ENCODE assay signal across 9 cellular contexts in genomic region chr6:143678980-143679379, GRCh38. TPM values are rescaled to one million over a fixed set of nuclear protein-coding genes. Genes with fewer than 3 reads are reported as not detected.
DNase-seq lines count a peak whose midpoint lies in the region; ATAC-seq, FAIRE-seq and TF ChIP-seq lines count a peak whose summit lies in the region.
"Had no signal": no experiment of that assay in that cellular context is flagged by ENCODE, and none has a peak within 500 bp of the region (broad histone marks: within the 10 kb centered on the region; RNA-seq: fewer than 3 reads in every experiment).

No MANE protein-coding gene starts in this region.

- H2AFZ ChIP-seq in ACC112 (ENCODE audit: low read length, unreplicated experiment): peak overlapping the region; percentile 50

- no peak for FAIRE-seq in GM12892 (lab: Jason Lieb, UNC)

- no peaks in the 10 kb centered on the region for H3K27me3 ChIP-seq in ACC112 (ENCODE audit: insufficient read depth, low read length)
- no peaks in the 10 kb centered on the region for H3K27me3 ChIP-seq in MG63
- no peaks in the 10 kb centered on the region for H3K27me3 ChIP-seq in muscle layer of duodenum (ENCODE audit: low read depth, low read length)

- H3K79me2 ChIP-seq in ACC112 (ENCODE audit: control insufficient read depth, insufficient read depth, low read length, unreplicated experiment): peaks cover 50% of the 10 kb centered on the region

- DNase-seq in MG63 (no peak), coronary artery (ENCODE audit: low spot score) (no peak), GM12892 (ENCODE audit: insufficient read length) (no peak)
- DNase-seq: GF-D8 had no signal

- H3K4me1 ChIP-seq in ACC112 (ENCODE audit: control insufficient read depth, insufficient read depth, low read length, unreplicated experiment) (peaks cover 45% of the 10 kb centered on the region), muscle layer of duodenum (ENCODE audit: control insufficient read depth in 1 of 2, insufficient read depth in 2 of 2, low read length in 2 of 2) (peaks cover 6 to 9% of the 10 kb centered on the region in 2 donors)

- H3K9me3 ChIP-seq in MG63 (peaks cover 23% of the 10 kb centered on the region), muscle layer of duodenum (ENCODE audit: control insufficient read depth in 1 of 2, low read length in 2 of 2) (peaks cover 8 to 13% of the 10 kb centered on the region in 2 donors)

- peak overlapping the region; percentile 87 for H3K4me3 ChIP-seq in ACC112 (ENCODE audit: low read depth, low read length)
- H3K4me3 ChIP-seq in MG63: peak overlapping the region; percentile 65
- peak overlapping the region; percentile 77 for H3K4me3 ChIP-seq in coronary artery
- H3K4me3 ChIP-seq in muscle layer of duodenum (ENCODE audit: low read depth in 1 of 2, low read length in 2 of 2): peak overlapping the region; percentile 88 to 95

- H3K27ac ChIP-seq in ACC112 (ENCODE audit: low read depth, low read length) (peak overlapping the region; percentile 72), coronary artery (peak overlapping the region; percentile 87 to 95), muscle layer of duodenum (ENCODE audit: low read length) (peak overlapping the region; percentile 97)

- ATAC-seq in HG02885 (IDR thresholded peaks at IDR 0.05; ENCODE audit: poor library complexity, unreplicated experiment) (no peak), GM19463 (IDR thresholded peaks at IDR 0.05; ENCODE audit: unreplicated experiment) (no peak), GM18858 (IDR thresholded peaks at IDR 0.05; ENCODE audit: unreplicated experiment) (no peak)

- TF ChIP-seq CTCF in coronary artery (IDR thresholded peaks at IDR 0.05): no peak

- H3K36me3 ChIP-seq in ACC112 (ENCODE audit: insufficient read depth, low read length): peaks cover 16% of the 10 kb centered on the region; the same call in 1 of the 2 replicates
- peaks cover 17% of the 10 kb centered on the region for H3K36me3 ChIP-seq in MG63
- H3K36me3 ChIP-seq in muscle layer of duodenum (ENCODE audit: control insufficient read depth in 1 of 2, insufficient read depth in 2 of 2, low read length in 2 of 2): peaks cover 0 to 9% of the 10 kb centered on the region in 2 donors

- TF ChIP-seq POLR2A in GM12892 (IDR thresholded peaks at IDR 0.05; ENCODE audit: low read depth, low read length): no peak

RNA-seq across cellular contexts. Expression of gene PHACTR2, which starts 1.2 kb away (rescaled TPM):
- total RNA-seq in MG63 (2014; rRNA removed; shearing (Covaris generic); ENCODE audit: low replicate concordance): 23.8 and 26.2 TPM in 2 replicates
- polyA plus RNA-seq in GM12892 (2012; ENCODE audit: missing spikeins): 2.4 TPM
